ENCODE assay signal across 22 cellular contexts in genomic region chr7:1358376-1359050, GRCh38.
DNase-seq lines count a peak whose midpoint lies in the region; ATAC-seq, FAIRE-seq and TF ChIP-seq lines count a peak whose summit lies in the region.
"Had no signal": no experiment of that assay in that cellular context is flagged by ENCODE, and none has a peak within 500 bp of the region (broad histone marks: within the 10 kb centered on the region; RNA-seq: fewer than 3 reads in every experiment).

No MANE protein-coding gene starts in this region.

- no peak overlapping the region for H3K4me3 Mint-ChIP-seq in H9
- H3K4me3 Mint-ChIP-seq: HFFc6 had no signal

- H2AFZ ChIP-seq in HepG2 (ENCODE audit: low read length) (no peak overlapping the region), H9 (ENCODE audit: low read length) (no peak overlapping the region)

- H4K91ac ChIP-seq in H9 (ENCODE audit: insufficient read length, low read depth, low read length) = no peak overlapping the region

- H3K18ac ChIP-seq in H9 (ENCODE audit: insufficient read length, low read depth, low read length) = no peak overlapping the region

- no peak overlapping the region for H3K9ac ChIP-seq in HepG2 (ENCODE audit: insufficient read depth, low read depth, low read length)
- no peak overlapping the region for H3K9ac ChIP-seq in H9 (ENCODE audit: extremely low read depth, insufficient read length, low read length)

- H3K9me3 Mint-ChIP-seq in H9 = no peaks in the 10 kb centered on the region
- H3K9me3 Mint-ChIP-seq: HFFc6 had no signal

- H2BK5ac ChIP-seq in H9 (ENCODE audit: insufficient read length, low read length) = no peak overlapping the region

- H3K79me2 ChIP-seq in HepG2 (ENCODE audit: insufficient read depth, low read length) (no peaks in the 10 kb centered on the region), H9 (ENCODE audit: insufficient read depth, low read length) (no peaks in the 10 kb centered on the region)

- H3K14ac ChIP-seq in H9 (ENCODE audit: insufficient read depth, low read length) = no peak overlapping the region

- peak; percentile 34 for DNase-seq in Right ventricle myocardium inferior (ENCODE audit: missing footprints)
- DNase-seq in left cardiac atrium = no peak
- DNase-seq in RWPE2 (ENCODE audit: low spot score) = peak; percentile 58
- DNase-seq in HepG2 (ENCODE audit: low spot score) = no peak
- peak; percentile 50 for DNase-seq in upper lobe of right lung
- DNase-seq in H9 = no peak
- DNase-seq: C1 segment of cervical spinal cord, DMS 273 treated with DMSO at 0.1 percent for 48 hours, EL, GOT3, HFFc6, NCI-H1105 treated with DMSO at 0.1 percent for 48 hours, NCI-H1694 treated with DMSO at 0.1 percent for 48 hours, NCI-H2107, NCI-H226, NCI-H524 treated with DMSO at 0.1 percent for 48 hours, SIG-M5 had no signal

- H3T11ph ChIP-seq in H9 (ENCODE audit: low read length) = no peak overlapping the region

- H4K20me1 ChIP-seq in HepG2 (ENCODE audit: insufficient read depth, low read length) (no peaks in the 10 kb centered on the region), H9 (ENCODE audit: control insufficient read depth, insufficient read depth, insufficient read length) (no peaks in the 10 kb centered on the region)

- POLR2A ChIA-PET in HepG2 (lab: Yijun Ruan, JAX) = no interaction called here

- H2BK20ac ChIP-seq in H9 (ENCODE audit: low read depth, low read length, poor library complexity, severe bottlenecking) = no peak overlapping the region

- H4K5ac ChIP-seq in H9 (ENCODE audit: insufficient read length, low read depth, low read length) = no peak overlapping the region

- intact Hi-C loops in Right ventricle myocardium inferior (cut with DNase I) (no loop called here), left cardiac atrium (cut with DNase I) (no loop called here), HepG2 (cut with micrococcal nuclease; ENCODE audit: unreplicated experiment) (no loop called here), upper lobe of right lung (cut with DNase I) (no loop called here)

- no peak for TF ChIP-seq POLR2A in HepG2 (IDR thresholded peaks at IDR 0.05; ENCODE audit: insufficient read depth in 1 of 2, low read depth in 2 of 2, low read length in 2 of 2)

- no peak overlapping the region for H2BK12ac ChIP-seq in H9 (ENCODE audit: insufficient read length, low read depth, low read length)

- H2AK5ac ChIP-seq in H9 (ENCODE audit: insufficient read length, low read length) = no peak overlapping the region

- FAIRE-seq in HepG2 (lab: Jason Lieb, UNC) = no peak
- FAIRE-seq: A549, HTR-8/SVneo, RCC 7860 had no signal

- H3K56ac ChIP-seq in H9 (ENCODE audit: insufficient read length, low read depth, low read length) = no peak overlapping the region

- no peak for TF ChIP-seq RAD21 in HepG2 (CRISPR knock-in tag; IDR thresholded peaks at IDR 0.05)

- no peak overlapping the region for H3K4me2 ChIP-seq in HepG2 (ENCODE audit: low read depth, low read length)
- no peak overlapping the region for H3K4me2 ChIP-seq in H9 (ENCODE audit: insufficient read depth, insufficient read length, low read length)
- H3K4me2 ChIP-seq: A549 had no signal

- H3K4ac ChIP-seq in H9 (ENCODE audit: low read depth, low read length) = no peak overlapping the region

- no peaks in the 10 kb centered on the region for H3K23me2 ChIP-seq in H9 (ENCODE audit: insufficient read length, low read depth, low read length, poor library complexity, severe bottlenecking)

- H3K27me3 ChIP-seq in RWPE2 (ENCODE audit: insufficient read depth, poor library complexity, severe bottlenecking) (peaks cover 23% of the 10 kb centered on the region), HepG2 (ENCODE audit: control insufficient read depth in 1 of 2, insufficient read depth in 2 of 2, low read length in 2 of 2) (peaks cover 5 to 27% of the 10 kb centered on the region in 2 experiments; a peak in 4 of 5 replicates), upper lobe of right lung (peaks cover 23% of the 10 kb centered on the region), H9 (ENCODE audit: insufficient read depth, low read length) (no peaks in the 10 kb centered on the region)

- no peak overlapping the region for H3K23ac ChIP-seq in H9 (ENCODE audit: insufficient read length, low read depth, low read length)

- H3K4me3 ChIP-seq in RWPE2 (ENCODE audit: severe bottlenecking) (no peak overlapping the region), HepG2 (replicated peaks in 1 of 3; ENCODE audit: insufficient read depth in 1 of 3, low read depth in 2 of 3, low read length in 3 of 3) (no peak overlapping the region), upper lobe of right lung (no peak overlapping the region)
- H3K4me3 ChIP-seq: A549 had no signal

- H4K8ac ChIP-seq in H9 (replicated peaks; ENCODE audit: insufficient read length, low read depth, low read length) = no peak overlapping the region

- BruUV-seq in HepG2 (replicated peaks; lab: Mats Ljungman, UMichigan) = no TSS peak

- TF ChIP-seq CTCF in RWPE2 (IDR thresholded peaks at IDR 0.05; ENCODE audit: poor library complexity, severe bottlenecking) = no peak
- TF ChIP-seq CTCF in HepG2 (CRISPR knock-in tag; IDR thresholded peaks at IDR 0.05) = no peak
- no peak for TF ChIP-seq CTCF in upper lobe of right lung (IDR thresholded peaks at IDR 0.05)
- no peak for TF ChIP-seq CTCF in H9 (conservative IDR thresholded peaks at IDR 0.05)

- H3K27ac Mint-ChIP-seq in H9 = no peak overlapping the region
- H3K27ac Mint-ChIP-seq: HFFc6 had no signal

- no peak for TF ChIP-seq EP300 in HepG2 (IDR thresholded peaks at IDR 0.05; ENCODE audit: low read depth in 2 of 2, low read length in 2 of 2)
- no peak for TF ChIP-seq EP300 in HepG2 (CRISPR knock-in tag; IDR thresholded peaks at IDR 0.05; ENCODE audit: borderline replicate concordance)

- H3K27ac ChIP-seq in RWPE2 (ENCODE audit: poor library complexity, severe bottlenecking) (no peak overlapping the region), HepG2 (ENCODE audit: extremely low read length, insufficient read depth, low read length) (no peak overlapping the region), upper lobe of right lung (no peak overlapping the region), H9 (ENCODE audit: insufficient read length, low read depth, low read length) (no peak overlapping the region)
- H3K27ac ChIP-seq: A549 had no signal

- H3K36me3 ChIP-seq in RWPE2 (ENCODE audit: low read depth) (no peaks in the 10 kb centered on the region), HepG2 (replicated peaks in 1 of 2; ENCODE audit: control insufficient read depth in 1 of 2, insufficient read depth in 2 of 2, low read length in 2 of 2) (no peaks in the 10 kb centered on the region), upper lobe of right lung (no peaks in the 10 kb centered on the region)

- peaks cover 3% of the 10 kb centered on the region for H3K27me3 Mint-ChIP-seq in H9 (ENCODE audit: low read depth)

- 20% methylated on average over 2 of the region's 22 CpGs for WGBS in HepG2 (ENCODE audit: low lambda C conversion rate)
- no CpG with 5 or more reads among the region's 22 CpGs for WGBS in H9 (ENCODE audit: extremely low coverage, insufficient read length, low lambda C conversion rate)

- CTCF ChIA-PET in HepG2 (lab: Yijun Ruan, JAX; ENCODE audit: low intra/inter-chr PET ratio, low total read pairs) = no interaction called here

- H3K4me1 ChIP-seq in RWPE2 (ENCODE audit: insufficient read depth, poor library complexity, severe bottlenecking) (no peaks in the 10 kb centered on the region), HepG2 (ENCODE audit: insufficient read depth, low read length) (no peaks in the 10 kb centered on the region), upper lobe of right lung (no peaks in the 10 kb centered on the region), H9 (ENCODE audit: insufficient read depth, low read length) (no peaks in the 10 kb centered on the region)

- H3K79me1 ChIP-seq in H9 (ENCODE audit: insufficient read depth, low read depth, low read length, poor library complexity, severe bottlenecking) = no peaks in the 10 kb centered on the region

- H3K9me3 ChIP-seq in RWPE2 (ENCODE audit: severe bottlenecking) (no peaks in the 10 kb centered on the region), HepG2 (ENCODE audit: low read length) (no peaks in the 10 kb centered on the region), upper lobe of right lung (no peaks in the 10 kb centered on the region), H9 (ENCODE audit: control insufficient read depth, low read depth, low read length) (no peaks in the 10 kb centered on the region)
- H3K9me3 ChIP-seq: A549 had no signal

- no peak overlapping the region for H2BK120ac ChIP-seq in H9 (ENCODE audit: low read depth, low read length, poor library complexity, severe bottlenecking)

- ATAC-seq in Right ventricle myocardium inferior (no peak), left cardiac atrium (no peak), RWPE2 (ENCODE audit: low read depth) (no peak), HepG2 (peak; percentile 30), upper lobe of right lung (no peak), GM18511 (IDR thresholded peaks at IDR 0.05; ENCODE audit: unreplicated experiment) (no peak), HG03159 (IDR thresholded peaks at IDR 0.05; ENCODE audit: unreplicated experiment) (no peak)

- H3K4me1 Mint-ChIP-seq in H9 = peaks cover 0 to 4% of the 10 kb centered on the region in 2 experiments; a peak in 1 of 4 replicates

- no peak overlapping the region for H2BK15ac ChIP-seq in H9 (ENCODE audit: low read depth, low read length)

- no peaks in the 10 kb centered on the region for H3K36me3 Mint-ChIP-seq in H9 (ENCODE audit: insufficient read depth in 1 of 3, low read depth in 3 of 3)

- in situ Hi-C loops in HepG2 (cut with HindIII; ENCODE audit: extremely low pct_ligation_motif_present, low pct_unique_long_range_greater_than_20kb) = no loop called here

TF ChIP-seq in HepG2, 621 proteins besides CTCF, POLR2A, EP300 and RAD21 (continues in another document):
- TF ChIP-seq ZNF607 (CRISPR knock-in tag; IDR thresholded peaks at IDR 0.05; ENCODE audit: borderline replicate concordance) (no peak), ZNF432 (CRISPR knock-in tag; IDR thresholded peaks at IDR 0.05; ENCODE audit: borderline replicate concordance) (no peak), KAT7 (CRISPR knock-in tag; IDR thresholded peaks at IDR 0.05; ENCODE audit: borderline replicate concordance) (no peak), ESRRA (CRISPR knock-in tag; IDR thresholded peaks at IDR 0.05; ENCODE audit: low read depth) (no peak), ZNF30 (CRISPR knock-in tag; IDR thresholded peaks at IDR 0.05) (no peak), ZNF781 (CRISPR knock-in tag; IDR thresholded peaks at IDR 0.05; ENCODE audit: borderline replicate concordance, not compliant biosample characterization) (no peak), TCF7 (IDR thresholded peaks at IDR 0.05; ENCODE audit: low read depth) (no peak), ZNF772 (CRISPR knock-in tag; IDR thresholded peaks at IDR 0.05) (no peak), MAFK (conservative IDR thresholded peaks at IDR 0.05 in 1 of 2, IDR thresholded peaks at IDR 0.05 in 1 of 2; ENCODE audit: low read length in 2 of 2) (no peak), JDP2 (CRISPR knock-in tag; IDR thresholded peaks at IDR 0.05; ENCODE audit: borderline replicate concordance) (no peak), NR0B2 (CRISPR knock-in tag; IDR thresholded peaks at IDR 0.05) (no peak)

Comparison
In these comparisons a context has a peak if more than half of its experiments do, and no peak if none do; other contexts are left out.
1. DNase-seq: peak in Right ventricle myocardium inferior (single experiment), RWPE2 (single experiment) and upper lobe of right lung (single experiment); none in left cardiac atrium (single experiment), HepG2 (single experiment) and H9 (single experiment).